21 cellular contexts compared by ENCODE assay signal in genomic region chr14:76765461-76765931, GRCh38. TPM values are rescaled to one million over a fixed set of nuclear protein-coding genes. Genes with fewer than 3 reads are reported as not detected.
DNase-seq lines count a peak whose midpoint lies in the region; ATAC-seq and TF ChIP-seq lines count a peak whose summit lies in the region.
"Had no signal": no experiment of that assay in that cellular context is flagged by ENCODE, and none has a peak within 500 bp of the region (broad histone marks: within the 10 kb centered on the region; RNA-seq: fewer than 3 reads in every experiment).

No MANE protein-coding gene starts in this region.

- no peak overlapping the region for H3K27ac ChIP-seq in CD4-positive, alpha-beta T cell (ENCODE audit: low read depth, low read length)
- H3K27ac ChIP-seq in Peyer's patch (no peak overlapping the region), RWPE1 (no peak overlapping the region), thyroid gland (peak overlapping the region in 1 of 3 donors; percentile 4)

- TF ChIP-seq POLR2A in Peyer's patch (IDR thresholded peaks at IDR 0.05) (no peak), thyroid gland (IDR thresholded peaks at IDR 0.05) (no peak)

- TF ChIP-seq CTCF in CD4-positive, alpha-beta T cell (IDR thresholded peaks at IDR 0.05), result no peak
- TF ChIP-seq CTCF in Peyer's patch (IDR thresholded peaks at IDR 0.05), result no peak
- no peak for TF ChIP-seq CTCF in endothelial cell (IDR thresholded peaks at IDR 0.05; ENCODE audit: unreplicated experiment)
- TF ChIP-seq CTCF in RWPE1 (conservative IDR thresholded peaks at IDR 0.05; ENCODE audit: low read depth), result no peak
- TF ChIP-seq CTCF in thyroid gland (IDR thresholded peaks at IDR 0.05), result no peak

- peaks cover 38% of the 10 kb centered on the region for H3K4me1 Mint-ChIP-seq in CD4-positive, alpha-beta T cell (ENCODE audit: low read depth)
- H3K4me1 Mint-ChIP-seq in endothelial cell (ENCODE audit: unreplicated experiment), result peaks cover 61% of the 10 kb centered on the region

- peaks cover 6% of the 10 kb centered on the region for H3K27me3 Mint-ChIP-seq in CD4-positive, alpha-beta T cell
- H3K27me3 Mint-ChIP-seq in endothelial cell (ENCODE audit: unreplicated experiment), result peaks cover 16% of the 10 kb centered on the region

- H3K4me3 ChIP-seq in Peyer's patch (no peak overlapping the region), thyroid gland (replicated peaks in 1 of 3) (no peak overlapping the region)
- H3K4me3 ChIP-seq: GM12878 had no signal

- no peaks in the 10 kb centered on the region for H3K36me3 Mint-ChIP-seq in CD4-positive, alpha-beta T cell (ENCODE audit: low read depth)
- peaks cover 32% of the 10 kb centered on the region for H3K36me3 Mint-ChIP-seq in endothelial cell (ENCODE audit: low read depth, unreplicated experiment)

- H3K27ac Mint-ChIP-seq in CD4-positive, alpha-beta T cell, result peak overlapping the region; percentile 69
- no peak overlapping the region for H3K27ac Mint-ChIP-seq in endothelial cell (ENCODE audit: unreplicated experiment)
- H3K27ac Mint-ChIP-seq: activated T-cell treated with anti-CD3 and anti-CD28 coated beads, Interleukin-2, amount 50 U/mL, for 72 hours; nephron progenitor cell had no signal

- CTCF ChIA-PET in CD4-positive, alpha-beta T cell (lab: Charles Lee), result interaction anchor here (1.4 to 1.6 kb wide), 2 partner anchors 19 to 55 kb away, joined by 3 to 5 read pairs; no protein-coding TSS in a partner anchor
- CTCF ChIA-PET in RWPE1 (lab: Yijun Ruan, JAX), result interaction anchor here (0.5 kb wide), 1 partner anchor 72 kb away, joined by 4 read pairs; no protein-coding TSS in a partner anchor

- no peak for DNase-seq in CD4-positive, alpha-beta T cell
- DNase-seq in Peyer's patch (peak in 2 of 3 donors; percentile 11 to 39), endothelial cell (ENCODE audit: low spot score) (no peak), mesenteric fat pad (ENCODE audit: low spot score) (peak; percentile 84), RWPE1 (ENCODE audit: low spot score) (no peak), thyroid gland (no peak), COLO668 (lab: John Stamatoyannopoulos, UW; ENCODE audit: unreplicated experiment) (no peak), NOMO-1 treated with dmso at 0.1 percent for 144 hours (lab: John Stamatoyannopoulos, UW; ENCODE audit: unreplicated experiment) (no peak)
- DNase-seq: ACHN; activated naive CD4-positive, alpha-beta T cell treated with anti-CD3 and anti-CD28 coated beads for 36 hours; activated T-cell treated with anti-CD3 and anti-CD28 coated beads, Interleukin-2, amount 50 U/mL, for 72 hours; dermis blood vessel endothelial cell; MV-4-11; NCI-H146; NCI-H510A treated with DMSO at 0.1 percent for 48 hours; nephron progenitor cell; NK-92 treated with Interleukin-12 subunit alpha and Interleukin-12 subunit beta, amount 100 ng/mL, for 24 hours; T-helper 1 cell had no signal

- no peak overlapping the region for H3K4me3 Mint-ChIP-seq in CD4-positive, alpha-beta T cell
- H3K4me3 Mint-ChIP-seq in endothelial cell (ENCODE audit: unreplicated experiment), result peak overlapping the region; percentile 63
- H3K4me3 Mint-ChIP-seq: activated naive CD4-positive, alpha-beta T cell treated with anti-CD3 and anti-CD28 coated beads for 36 hours; activated T-cell treated with anti-CD3 and anti-CD28 coated beads, Interleukin-2, amount 50 U/mL, for 72 hours had no signal

- no peaks in the 10 kb centered on the region for H3K9me3 Mint-ChIP-seq in CD4-positive, alpha-beta T cell
- H3K9me3 Mint-ChIP-seq in endothelial cell (ENCODE audit: unreplicated experiment), result no peaks in the 10 kb centered on the region
- H3K9me3 Mint-ChIP-seq: activated naive CD4-positive, alpha-beta T cell treated with anti-CD3 and anti-CD28 coated beads for 36 hours; activated T-cell treated with anti-CD3 and anti-CD28 coated beads, Interleukin-2, amount 50 U/mL, for 72 hours; mesothelial cell of epicardium; nephron progenitor cell had no signal

- POLR2A ChIA-PET in CD4-positive, alpha-beta T cell (lab: Charles Lee), result interaction anchor here (1.2 kb wide), 1 partner anchor 46 kb away, joined by 3 read pairs; no protein-coding TSS in a partner anchor
- POLR2A ChIA-PET in RWPE1 (lab: Yijun Ruan, JAX; ENCODE audit: low non-redundant PET), result no interaction called here

- no peaks in the 10 kb centered on the region for H3K36me3 ChIP-seq in Peyer's patch
- no peaks in the 10 kb centered on the region for H3K36me3 ChIP-seq in thyroid gland

- H3K27me3 ChIP-seq in CD4-positive, alpha-beta T cell (ENCODE audit: control insufficient read depth, insufficient read depth, low read length), result peaks cover 7% of the 10 kb centered on the region
- no peaks in the 10 kb centered on the region for H3K27me3 ChIP-seq in Peyer's patch
- no peaks in the 10 kb centered on the region for H3K27me3 ChIP-seq in thyroid gland

- 78 to 81% methylated on average over 6 of the region's 6 CpGs for WGBS in thyroid gland, 2 donors

- no peak for ATAC-seq in CD4-positive, alpha-beta T cell (ENCODE audit: poor library complexity)
- ATAC-seq: activated CD4-positive, CD25-positive, alpha-beta regulatory T cell treated with anti-CD3 and anti-CD28 coated beads, Interleukin-2, amount 50 U/mL, for 24 hours; activated T-cell treated with anti-CD3 and anti-CD28 coated beads, Interleukin-2, amount 50 U/mL, for 72 hours; GM12878 had no signal

- H3K9me3 ChIP-seq in CD4-positive, alpha-beta T cell (ENCODE audit: control insufficient read depth, low read length), result no peaks in the 10 kb centered on the region
- H3K9me3 ChIP-seq in Peyer's patch, result no peaks in the 10 kb centered on the region
- H3K9me3 ChIP-seq in thyroid gland, result no peaks in the 10 kb centered on the region

- H3K4me1 ChIP-seq in Peyer's patch, result peaks cover 0 to 38% (median 9%) of the 10 kb centered on the region in 4 donors
- H3K4me1 ChIP-seq in thyroid gland, result peaks cover 9 to 32% of the 10 kb centered on the region in 2 donors

- intact Hi-C loops in CD4-positive, alpha-beta T cell (cut with DNase I, micrococcal nuclease), result loop anchor here in 1 of 2 experiments (5.0 kb wide), 1 partner anchor 53 kb away; no protein-coding TSS in a partner anchor
- intact Hi-C loops in thyroid gland (cut with DNase I), result no loop called here

RNA-seq across cellular contexts. Expression of gene VASH1, which starts 4.2 kb away (rescaled TPM):
- total RNA-seq in CD4-positive, alpha-beta T cell, result 1 to 10 TPM; 7.3 to 9.2 TPM
- total RNA-seq in Peyer's patch, result 10 to 100 TPM in 1 of 4 donors, 1 to 10 TPM in 3; 1.6 to 33.0 (median 3.2) TPM
- 166 TPM for total RNA-seq in endothelial cell (ENCODE audit: unreplicated experiment)
- 12.9 TPM for total RNA-seq in mesenteric fat pad
- total RNA-seq in thyroid gland, result 1 to 10 TPM; 2.3 to 5.0 (median 3.1) TPM

RNA-seq across cellular contexts. Expression of gene ANGEL1, which starts 47.2 kb away (rescaled TPM):
- total RNA-seq in CD4-positive, alpha-beta T cell, result 10 to 100 TPM; 10.1 to 10.4 TPM
- total RNA-seq in Peyer's patch, result 10 to 100 TPM in 3 of 4 donors, 1 to 10 TPM in 1; 9.8 to 15.7 (median 13.0) TPM
- total RNA-seq in endothelial cell (ENCODE audit: unreplicated experiment), result 22.6 TPM
- total RNA-seq in mesenteric fat pad, result 21.9 TPM
- total RNA-seq in thyroid gland, result 10 to 100 TPM; 14.5 to 26.0 (median 18.4) TPM

Comparison
In these comparisons a context has a peak if more than half of its experiments do, and no peak if none do; other contexts are left out.
1. DNase-seq: peak in Peyer's patch (2 of 3) and mesenteric fat pad (single experiment); none in CD4-positive, alpha-beta T cell (0 of 10), endothelial cell (single experiment), RWPE1 (single experiment), thyroid gland (0 of 2), COLO668 (single experiment) and NOMO-1 treated with dmso at 0.1 percent for 144 hours (single experiment).